1 cellular context compared by ENCODE assay signal in the genomic region with DNA sequence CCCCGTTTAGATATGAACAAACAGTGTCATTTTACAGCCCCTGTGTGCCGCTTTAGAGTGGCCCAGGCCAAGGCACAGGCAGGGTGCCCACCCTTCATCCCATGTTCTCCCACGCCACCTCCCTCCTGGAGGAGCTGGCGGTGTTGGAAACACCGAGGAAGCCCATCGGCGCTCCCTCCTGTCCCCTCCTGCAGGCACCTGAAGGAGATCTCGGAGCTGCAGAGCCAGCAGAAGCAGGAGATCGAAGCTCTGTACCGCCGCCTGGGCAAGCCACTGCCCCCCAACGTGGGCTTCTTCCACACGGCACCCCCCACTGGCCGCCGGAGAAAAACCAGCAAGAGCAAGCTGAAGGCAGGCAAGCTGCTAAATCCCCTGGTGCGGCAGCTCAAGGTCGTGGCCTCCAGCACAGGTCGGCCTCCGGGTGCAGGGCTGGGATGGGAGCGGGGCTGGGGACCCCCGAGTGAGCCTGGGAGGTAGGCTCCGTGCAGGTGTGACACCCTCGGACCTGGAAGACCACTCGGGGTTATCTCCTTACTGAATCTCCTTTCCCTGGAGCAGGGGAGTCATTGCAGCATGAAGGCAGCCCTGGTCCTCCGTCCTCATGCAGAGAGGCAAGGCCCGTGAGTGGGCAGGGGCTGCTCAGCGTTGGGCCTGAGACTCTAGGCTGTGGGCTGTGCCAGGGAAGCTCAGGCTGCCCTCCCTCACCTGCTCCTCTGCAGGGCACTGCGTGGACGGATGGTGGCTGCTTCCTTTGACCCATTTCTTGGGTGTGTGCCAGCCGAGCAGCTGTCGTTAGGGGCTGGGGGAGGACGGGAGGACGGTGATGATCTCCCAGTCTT.
TF ChIP-seq lines count a peak whose summit lies in the region.

No MANE protein-coding gene starts in this region.

TF ChIP-seq in H1, 55 proteins besides CTCF, POLR2A, EP300 and RAD21:
- TF ChIP-seq TAF1 (IDR thresholded peaks at IDR 0.05; ENCODE audit: low read depth, low read length), result no peak
- TF ChIP-seq POU5F1 (IDR thresholded peaks at IDR 0.05; ENCODE audit: low read depth, low read length), result no peak
- no peak for TF ChIP-seq SUZ12 (IDR thresholded peaks at IDR 0.05; ENCODE audit: low read length)
- no peak for TF ChIP-seq SRF (IDR thresholded peaks at IDR 0.05; ENCODE audit: low read depth, low read length)
- TF ChIP-seq YY1 (IDR thresholded peaks at IDR 0.05; ENCODE audit: low read depth, low read length), result no peak
- TF ChIP-seq RFX5 (IDR thresholded peaks at IDR 0.05; ENCODE audit: borderline replicate concordance, low read depth, low read length), result no peak
- TF ChIP-seq GTF2F1 (IDR thresholded peaks at IDR 0.05; ENCODE audit: borderline replicate concordance, low read depth, low read length), result no peak
- no peak for TF ChIP-seq BCL11A (IDR thresholded peaks at IDR 0.05; ENCODE audit: low read depth in 2 of 2, low read length in 2 of 2)
- TF ChIP-seq GABPA (IDR thresholded peaks at IDR 0.05; ENCODE audit: borderline replicate concordance, insufficient read depth, low read length), result no peak
- no peak for TF ChIP-seq NRF1 (IDR thresholded peaks at IDR 0.05; ENCODE audit: low read depth, low read length)
- TF ChIP-seq CBX5 (IDR thresholded peaks at IDR 0.05; ENCODE audit: low read depth, low read length), result no peak
- no peak for TF ChIP-seq ZNF274 (IDR thresholded peaks at IDR 0.05; ENCODE audit: borderline replicate concordance, extremely low read depth, low read length)
- no peak for TF ChIP-seq TAF7 (optimal IDR thresholded peaks at IDR 0.05; ENCODE audit: borderline replicate concordance, low read depth, low read length)
- TF ChIP-seq HDAC6 (IDR thresholded peaks at IDR 0.05; ENCODE audit: low read depth, low read length), result no peak
- TF ChIP-seq MAX (IDR thresholded peaks at IDR 0.05), result no peak
- no peak for TF ChIP-seq JUND (IDR thresholded peaks at IDR 0.05; ENCODE audit: low read length)
- no peak for TF ChIP-seq KDM5A (IDR thresholded peaks at IDR 0.05; ENCODE audit: low read length)
- no peak for TF ChIP-seq CBX8 (IDR thresholded peaks at IDR 0.05; ENCODE audit: borderline replicate concordance, low read depth, low read length)
- no peak for TF ChIP-seq BACH1 (IDR thresholded peaks at IDR 0.05; ENCODE audit: low read length)
